In the genomic region with DNA sequence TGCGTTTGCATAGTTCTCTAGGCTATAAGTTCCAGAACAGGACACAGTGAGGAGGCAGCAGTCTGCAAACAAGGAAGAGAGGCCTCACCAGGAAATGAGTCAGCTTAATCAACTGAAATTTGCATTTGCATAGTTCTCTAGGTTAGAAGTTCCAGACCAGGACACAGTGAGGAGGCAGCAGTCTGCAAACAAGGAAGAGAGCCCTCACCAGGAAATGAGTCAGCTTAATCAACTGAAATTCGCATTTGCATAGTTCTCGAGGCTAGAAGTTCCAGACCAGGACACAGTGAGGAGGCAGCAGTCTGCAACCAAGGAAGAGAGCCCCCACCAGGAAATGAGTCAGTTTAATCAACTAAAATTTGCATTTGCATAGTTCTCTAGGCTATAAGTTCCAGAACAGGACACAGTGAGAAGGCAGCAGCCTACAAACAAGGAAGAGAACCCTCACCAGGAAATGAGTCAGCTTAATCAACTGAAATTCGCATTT, we compare ENCODE assay signal across 1 cellular context.
A peak's percentile ranks its signal among the peaks of the same experiment; 100 is the strongest.
TF ChIP-seq lines count a peak whose summit lies in the region.
"Not testable (repeated sequence)": the region's sequence is repeated elsewhere in the genome, so short reads cannot be mapped to it uniquely, and the experiment has no call there.

No MANE protein-coding gene starts in this region.

TF ChIP-seq in K562, 482 proteins besides CTCF, POLR2A, EP300 and RAD21:
- TF ChIP-seq CREB3L1 (IDR thresholded peaks at IDR 0.05; ENCODE audit: borderline replicate concordance, low read depth) (peak; percentile 97), TRIM24 (IDR thresholded peaks at IDR 0.05) (peak; percentile 79 to 82; a peak in 2 of 4 replicates), GABPA (tag; conservative IDR thresholded peaks at IDR 0.05; ENCODE audit: low read depth) (peak; percentile 38; the same call in 1 of the 2 replicates), FOSL1 (tag; conservative IDR thresholded peaks at IDR 0.05) (peak; percentile 92), ETV6 (IDR thresholded peaks at IDR 0.05; ENCODE audit: borderline replicate concordance in 1 of 2, low read depth in 2 of 2, low read length in 1 of 2) (peak; percentile 72 to 98), BACH1 (tag; IDR thresholded peaks at IDR 0.05) (peak; percentile 70), NFE2 (IDR thresholded peaks at IDR 0.05; ENCODE audit: low read depth) (peak; percentile 30; the same call in 1 of the 2 replicates), ZNF316 (IDR thresholded peaks at IDR 0.05) (peak; percentile 22; the same call in 1 of the 2 replicates), SMAD4 (CRISPR knock-in tag; conservative IDR thresholded peaks at IDR 0.05) (0 out of 2 replicates have a peak, but pooled peaks have one; percentile 23), MAFG (tag; conservative IDR thresholded peaks at IDR 0.05) (0 out of 2 replicates have a peak, but pooled peaks have one; percentile 34), MAFF (IDR thresholded peaks at IDR 0.05; ENCODE audit: low read length) (0 out of 2 replicates have a peak, but pooled peaks have one; percentile 1), ETV1 (tag; conservative IDR thresholded peaks at IDR 0.05; ENCODE audit: low read depth) (peak; percentile 49; the same call in 1 of the 2 replicates), ELF1 (tag; IDR thresholded peaks at IDR 0.05) (peak; percentile 90), ATF3 (IDR thresholded peaks at IDR 0.05) (peak; percentile 29; the same call in 1 of the 2 replicates), JUND (tag; IDR thresholded peaks at IDR 0.05; ENCODE audit: borderline replicate concordance, low read depth, low read length) (peak; percentile 50; the same call in 1 of the 3 replicates), ARNT (IDR thresholded peaks at IDR 0.05) (peak in 1 of 2 experiments; percentile 76; a peak in 2 of 4 replicates)
- TF ChIP-seq ETV6 (CRISPR knock-in tag; IDR thresholded peaks at IDR 0.05; ENCODE audit: borderline replicate concordance); ATF3 (CRISPR knock-in tag; conservative IDR thresholded peaks at IDR 0.05); JUND (IDR thresholded peaks at IDR 0.05; ENCODE audit: borderline replicate concordance, low read depth, low read length): not testable (repeated sequence)
- TF ChIP-seq, protein P1, sequence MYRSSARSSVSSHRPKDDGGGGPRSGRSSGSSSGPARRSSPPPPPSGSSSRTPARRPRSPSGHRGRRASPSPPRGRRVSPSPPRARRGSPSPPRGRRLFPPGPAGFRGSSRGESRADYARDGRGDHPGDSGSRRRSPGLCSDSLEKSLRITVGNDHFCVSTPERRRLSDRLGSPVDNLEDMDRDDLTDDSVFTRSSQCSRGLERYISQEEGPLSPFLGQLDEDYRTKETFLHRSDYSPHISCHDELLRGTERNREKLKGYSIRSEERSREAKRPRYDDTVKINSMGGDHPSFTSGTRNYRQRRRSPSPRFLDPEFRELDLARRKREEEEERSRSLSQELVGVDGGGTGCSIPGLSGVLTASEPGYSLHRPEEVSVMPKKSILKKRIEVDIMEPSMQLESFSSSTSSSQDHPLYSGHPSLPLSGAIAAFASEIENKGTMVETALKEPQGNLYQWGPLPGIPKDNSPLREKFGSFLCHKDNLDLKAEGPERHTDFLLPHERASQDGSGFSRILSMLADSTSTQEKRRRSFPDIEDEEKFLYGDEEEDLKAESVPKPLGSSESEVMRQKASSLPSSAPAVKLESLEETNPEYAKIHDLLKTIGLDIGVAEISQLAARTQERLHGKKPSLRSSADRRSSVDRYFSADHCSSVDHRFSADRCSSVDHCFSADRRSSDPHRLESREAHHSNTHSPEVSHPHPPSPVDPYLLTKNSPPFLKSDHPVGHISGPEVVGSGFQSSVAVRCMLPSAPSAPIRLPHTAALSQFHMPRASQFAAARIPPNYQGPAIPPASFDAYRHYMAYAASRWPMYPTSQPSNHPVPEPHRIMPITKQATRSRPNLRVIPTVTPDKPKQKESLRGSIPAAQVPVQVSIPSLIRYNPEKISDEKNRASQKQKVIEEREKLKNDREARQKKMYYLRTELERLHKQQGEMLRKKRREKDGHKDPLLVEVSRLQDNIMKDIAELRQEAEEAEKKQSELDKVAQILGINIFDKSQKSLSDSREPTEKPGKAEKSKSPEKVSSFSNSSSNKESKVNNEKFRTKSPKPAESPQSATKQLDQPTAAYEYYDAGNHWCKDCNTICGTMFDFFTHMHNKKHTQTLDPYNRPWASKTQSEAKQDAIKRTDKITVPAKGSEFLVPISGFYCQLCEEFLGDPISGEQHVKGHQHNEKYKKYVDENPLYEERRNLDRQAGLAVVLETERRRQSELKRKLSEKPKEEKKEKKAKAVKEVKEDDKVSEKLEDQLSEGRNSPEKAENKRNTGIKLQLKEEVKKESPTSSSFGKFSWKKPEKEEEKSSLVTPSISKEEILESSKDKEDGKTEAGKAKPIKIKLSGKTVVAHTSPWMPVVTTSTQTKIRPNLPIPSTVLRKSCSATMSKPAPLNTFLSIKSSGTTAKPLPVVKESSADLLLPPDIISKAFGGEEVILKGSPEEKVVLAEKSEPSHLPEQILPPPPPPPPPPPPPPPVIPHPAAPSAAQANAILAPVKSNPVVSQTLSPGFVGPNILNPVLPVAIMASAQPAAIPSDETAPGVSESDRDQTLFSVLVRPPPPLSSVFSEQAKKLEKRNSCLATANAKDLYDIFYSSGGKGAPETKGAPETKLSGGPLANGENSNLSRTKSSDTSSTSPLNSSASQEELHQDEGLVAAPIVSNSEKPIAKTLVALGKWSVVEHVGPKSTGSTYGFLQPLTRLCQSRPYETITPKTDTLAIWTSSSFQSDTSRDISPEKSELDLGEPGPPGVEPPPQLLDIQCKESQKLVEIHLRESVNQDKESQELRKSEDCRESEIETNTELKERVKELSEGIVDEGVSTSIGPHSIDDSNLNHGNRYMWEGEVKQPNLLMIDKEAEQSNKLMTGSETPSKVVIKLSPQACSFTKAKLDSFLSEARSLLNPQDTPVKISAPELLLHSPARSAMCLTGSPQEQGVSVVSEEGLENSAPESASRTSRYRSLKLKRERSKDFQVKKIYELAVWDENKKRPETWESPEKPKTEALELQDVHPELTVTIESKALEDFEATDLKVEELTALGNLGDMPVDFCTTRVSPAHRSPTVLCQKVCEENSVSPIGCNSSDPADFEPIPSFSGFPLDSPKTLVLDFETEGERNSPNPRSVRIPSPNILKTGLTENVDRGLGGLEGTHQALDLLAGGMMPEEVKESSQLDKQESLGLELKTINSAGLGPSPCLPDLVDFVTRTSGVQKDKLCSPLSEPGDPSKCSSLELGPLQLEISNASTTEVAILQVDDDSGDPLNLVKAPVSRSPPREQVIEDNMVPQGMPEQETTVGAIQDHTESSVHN (IDR thresholded peaks at IDR 0.05; ENCODE audit: borderline replicate concordance in 1 of 2, low read depth in 1 of 2): peak in 1 of 2 experiments; percentile 26; a peak in 1 of 4 replicates
